Comparison of ENCODE assay signal across 8 cellular contexts in genomic region chr15:83011271-83012037, GRCh38. TPM values are rescaled to one million over a fixed set of nuclear protein-coding genes. Genes with fewer than 3 reads are reported as not detected.
DNase-seq lines count a peak whose midpoint lies in the region; ATAC-seq and TF ChIP-seq lines count a peak whose summit lies in the region.

Gene C15orf40, minus strand, starts transcription at chr15:83011639. Its CDS starts 32 bp downstream, at chr15:83011607.

- peak within 1 kb of the TSS; percentile 72 to 100 for H3K4me3 ChIP-seq in mucosa of rectum (ENCODE audit: low read length in 2 of 2)

- peaks cover 8% of the 10 kb centered on the region for H3K36me3 Mint-ChIP-seq in IgD-negative memory B cell

- H3K9me3 ChIP-seq in mucosa of rectum (ENCODE audit: control insufficient read depth in 2 of 2, low read length in 2 of 2) = no peaks in the 10 kb centered on the region

- peak; percentile 89 for ATAC-seq in GM21576 (IDR thresholded peaks at IDR 0.05; ENCODE audit: unreplicated experiment)

- no peaks in the 10 kb centered on the region for H3K27me3 Mint-ChIP-seq in IgD-negative memory B cell

- H3K4me1 ChIP-seq in mucosa of rectum (ENCODE audit: control insufficient read depth in 2 of 2, insufficient read depth in 2 of 2, low read length in 2 of 2) = peaks cover 15% of the 10 kb centered on the region in 2 donors

- DNase-seq in DMS53 treated with DMSO at 0.1 percent for 48 hours (lab: John Stamatoyannopoulos, UW; ENCODE audit: unreplicated experiment) = peak; percentile 84
- peak; percentile 14 for DNase-seq in OCI-M2 (lab: John Stamatoyannopoulos, UW; ENCODE audit: unreplicated experiment)
- DNase-seq in activated T-cell treated with anti-CD3 and anti-CD28 coated beads, Interleukin-2, amount 50 U/mL, for 1 hour = peak; percentile 87
- peak; percentile 92 to 94 for DNase-seq in erythroblast (lab: John Stamatoyannopoulos, UW)
- peak; percentile 89 for DNase-seq in stimulated activated CD8-positive, alpha-beta memory T cell treated with anti-CD3 and anti-CD28 coated beads, Interleukin-4, amount 100 ng/mL, for 48 hours

- peak within 1 kb of the TSS; percentile 77 to 79 for H3K9ac ChIP-seq in mucosa of rectum (ENCODE audit: low read depth in 1 of 2, low read length in 2 of 2)

- H3K4me3 Mint-ChIP-seq in IgD-negative memory B cell = peak within 1 kb of the TSS; percentile 90 to 96 (median 94)

- peak within 1 kb of the TSS; percentile 71 to 94 (median 85) for H3K27ac Mint-ChIP-seq in IgD-negative memory B cell

- H3K9me3 Mint-ChIP-seq in IgD-negative memory B cell = no peaks in the 10 kb centered on the region

- H3K27me3 ChIP-seq in mucosa of rectum (ENCODE audit: control insufficient read depth in 2 of 2, insufficient read depth in 2 of 2, low read length in 2 of 2) = no peaks in the 10 kb centered on the region

- H3K27ac ChIP-seq in mucosa of rectum (ENCODE audit: low read depth in 2 of 2, low read length in 2 of 2) = peak within 1 kb of the TSS; percentile 75 to 83

- H3K4me1 Mint-ChIP-seq in IgD-negative memory B cell = peaks cover 17 to 42% (median 39%) of the 10 kb centered on the region in 3 donors

- H3K36me3 ChIP-seq in mucosa of rectum (ENCODE audit: control insufficient read depth in 2 of 2, insufficient read depth in 2 of 2, low read length in 2 of 2) = peaks cover 11 to 24% of the 10 kb centered on the region in 2 donors

- TF ChIP-seq POLR2A in erythroblast (IDR thresholded peaks at IDR 0.05; ENCODE audit: low read length) = peak; percentile 83

RNA-seq across cellular contexts. Expression of gene C15orf40, which starts in this region (rescaled TPM):
- polyA plus RNA-seq in IgD-negative memory B cell = 54.5 TPM

Comparison
In these comparisons a context has a peak if more than half of its experiments do, and no peak if none do; other contexts are left out.
1. Peak in every context shown above with its lines: DNase-seq, ATAC-seq, H3K4me3 ChIP-seq and H3K27ac ChIP-seq.
2. DNase-seq: peak in every context shown above with its lines; median percentile 93 in erythroblast; 89 in stimulated activated CD8-positive, alpha-beta memory T cell treated with anti-CD3 and anti-CD28 coated beads, Interleukin-4, amount 100 ng/mL, for 48 hours; 87 in activated T-cell treated with anti-CD3 and anti-CD28 coated beads, Interleukin-2, amount 50 U/mL, for 1 hour; 84 in DMS53 treated with DMSO at 0.1 percent for 48 hours; 14 in OCI-M2.